28 cellular contexts compared by ENCODE assay signal in the genomic region with DNA sequence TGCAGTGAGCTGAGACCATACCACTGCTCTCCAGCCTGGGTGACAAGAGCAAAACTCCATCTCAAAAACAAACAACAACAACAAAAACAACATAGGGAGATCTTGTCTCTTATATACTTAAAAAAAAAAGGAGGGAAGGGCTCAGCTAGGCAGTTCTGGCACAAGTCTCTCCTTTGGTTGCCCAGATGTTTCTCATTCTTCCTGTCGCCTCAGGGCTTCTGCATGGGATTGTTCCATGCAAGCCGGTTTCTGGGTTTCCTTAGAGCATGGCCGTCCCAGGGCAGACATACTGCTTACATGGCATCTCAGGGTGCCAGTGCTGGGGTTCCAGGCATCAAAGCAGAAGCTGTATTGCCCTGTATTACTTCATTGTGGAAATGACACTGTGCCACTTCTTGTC.
"Had no signal": no experiment of that assay in that cellular context is flagged by ENCODE, and none has a peak within 500 bp of the region (broad histone marks: within the 10 kb centered on the region; RNA-seq: fewer than 3 reads in every experiment).

No MANE protein-coding gene starts in this region.

- H3K27ac ChIP-seq: ascending aorta, breast epithelium, cardiac muscle cell, colonic mucosa, dorsolateral prefrontal cortex had no signal

- H3K4me1 ChIP-seq: breast epithelium, colonic mucosa had no signal

- ATAC-seq: activated CD4-positive, alpha-beta T cell treated with anti-CD3 and anti-CD28 coated beads for 36 hours; activated CD8-positive, alpha-beta memory T cell treated with anti-CD3 and anti-CD28 coated beads, Interleukin-2, amount 10 ng/mL, durations not matched to agents 7 days and 5 days; activated CD8-positive, alpha-beta T cell treated with anti-CD3 and anti-CD28 coated beads, Interleukin-2, amount 10 ng/mL, durations not matched to agents 7 days and 5 days; activated naive CD4-positive, alpha-beta T cell treated with anti-CD3 and anti-CD28 coated beads, Interleukin-2, amount 50 U/mL, for 72 hours; activated T-cell treated with anti-CD3 and anti-CD28 coated beads, Interleukin-2, amount 50 U/mL, for 72 hours; esophagus mucosa had no signal

- DNase-seq: activated CD4-positive, alpha-beta memory T cell treated with anti-CD3 and anti-CD28 coated beads for 36 hours; activated CD4-positive, alpha-beta T cell treated with anti-CD3 and anti-CD28 coated beads for 36 hours; activated CD4-positive, alpha-beta T cell treated with anti-CD3 and anti-CD28 coated beads, Interleukin-2, amount 10 ng/mL, durations not matched to agents 24 days and 14 days; activated CD4-positive, CD25-positive, alpha-beta regulatory T cell; activated CD4-positive, CD25-positive, alpha-beta regulatory T cell treated with anti-CD3 and anti-CD28 coated beads, Interleukin-2, amount 50 U/mL, for 72 hours; activated CD8-positive, alpha-beta memory T cell treated with anti-CD3 and anti-CD28 coated beads, Interleukin-2, amount 10 ng/mL, durations not matched to agents 7 days and 5 days; activated CD8-positive, alpha-beta memory T cell treated with anti-CD3 and anti-CD28 coated beads, Interleukin-2, amount 50 U/mL, for 4 hours; activated CD8-positive, alpha-beta T cell treated with anti-CD3 and anti-CD28 coated beads, Interleukin-2, amount 10 ng/mL, durations not matched to agents 7 days and 5 days; activated gamma-delta T cell; activated naive CD4-positive, alpha-beta T cell; activated naive CD4-positive, alpha-beta T cell treated with anti-CD3 and anti-CD28 coated beads, Interleukin-2, amount 10 ng/mL, durations not matched to agents 7 days and 5 days; activated naive CD8-positive, alpha-beta T cell treated with anti-CD3 and anti-CD28 coated beads, Interleukin-2, amount 10 ng/mL, durations not matched to agents 7 days and 5 days; activated T-cell treated with anti-CD3 and anti-CD28 coated beads, Interleukin-2, amount 50 U/mL, for 24 hours; activated T-cell treated with anti-CD3 and anti-CD28 coated beads, Interleukin-2, amount 50 U/mL, for 72 hours; central memory CD4-positive, alpha-beta T cell; cerebellar nuclear complex; colonic mucosa; dorsolateral prefrontal cortex; effector memory CD4-positive, alpha-beta T cell; endodermal cell; head of caudate nucleus; hippocampal formation; T-helper 2 cell had no signal

- H3K36me3 ChIP-seq: ascending aorta, breast epithelium, cardiac muscle cell, colonic mucosa had no signal

- H3K4me3 ChIP-seq: ascending aorta, breast epithelium, cardiac muscle cell, colonic mucosa, dorsolateral prefrontal cortex had no signal

- H3K27me3 ChIP-seq: ascending aorta, breast epithelium, cardiac muscle cell, colonic mucosa, dorsolateral prefrontal cortex had no signal

- H3K9me3 ChIP-seq: ascending aorta, breast epithelium, colonic mucosa had no signal
